Comparison of ENCODE assay signal across 15 cellular contexts in genomic region chr14:73802431-73803188, GRCh38. TPM values are rescaled to one million over a fixed set of nuclear protein-coding genes. Genes with fewer than 3 reads are reported as not detected.
DNase-seq lines count a peak whose midpoint lies in the region; ATAC-seq, FAIRE-seq and TF ChIP-seq lines count a peak whose summit lies in the region.
"Had no signal": no experiment of that assay in that cellular context is flagged by ENCODE, and none has a peak within 500 bp of the region (broad histone marks: within the 10 kb centered on the region; RNA-seq: fewer than 3 reads in every experiment).

No MANE protein-coding gene starts in this region.

- DNase-seq in A549 (ENCODE audit: low read depth in 1 of 2, low spot score in 1 of 2): peak in 1 of 2 experiments; percentile 49
- DNase-seq in LoVo (ENCODE audit: low spot score): peak; percentile 41
- DNase-seq in colonic mucosa: peak; percentile 76
- DNase-seq in mesenteric fat pad (ENCODE audit: low spot score): peak; percentile 82
- no peak for DNase-seq in mucosa of gallbladder (ENCODE audit: low spot score)
- no peak for DNase-seq in stimulated activated CD4-positive, alpha-beta T cell treated with anti-CD3 and anti-CD28 coated beads, Interleukin-2, amount 100 ng/mL, for 24 hours
- no peak for DNase-seq in KG1 (lab: John Stamatoyannopoulos, UW)
- DNase-seq in stimulated activated CD4-positive, alpha-beta T cell treated with anti-CD3 and anti-CD28 coated beads, Interleukin-4, amount 100 ng/mL, for 24 hours: no peak
- DNase-seq: activated CD8-positive, alpha-beta T cell treated with anti-CD3 and anti-CD28 coated beads, Interleukin-2, amount 10 ng/mL, durations not matched to agents 7 days and 5 days; activated naive CD8-positive, alpha-beta T cell treated with anti-CD3 and anti-CD28 coated beads for 36 hours; DND-41; MG63; NCI-H69; pancreas; trophoblast cell had no signal

- intact Hi-C loops in colonic mucosa (cut with DNase I): no loop called here

- H3K4me3 ChIP-seq in A549 (no peak overlapping the region), colonic mucosa (no peak overlapping the region)
- H3K4me3 ChIP-seq: MG63, pancreas had no signal

- CTCF ChIA-PET in A549 (lab: Yijun Ruan, JAX): interaction anchor here (0.8 to 3.0 kb wide), 2 partner anchors 11 to 24 kb away, joined by 3 to 12 read pairs; no protein-coding TSS in a partner anchor

- no peak for TF ChIP-seq CTCF in A549 (IDR thresholded peaks at IDR 0.05)
- no peak for TF ChIP-seq CTCF in colonic mucosa (IDR thresholded peaks at IDR 0.05)

- no peaks in the 10 kb centered on the region for H3K9me3 ChIP-seq in A549
- H3K9me3 ChIP-seq in colonic mucosa: no peaks in the 10 kb centered on the region
- H3K9me3 ChIP-seq: MG63, pancreas had no signal

- H3K4me1 ChIP-seq in A549: peaks cover under 1% of the 10 kb centered on the region; the same call in 1 of the 3 replicates
- H3K4me1 ChIP-seq in colonic mucosa: peaks cover under 1% of the 10 kb centered on the region
- H3K4me1 ChIP-seq: pancreas had no signal

- 74% methylated on average over 10 of the region's 10 CpGs for WGBS in A549 (ENCODE audit: missing lambda C conversion rate)

- FAIRE-seq in A549 (lab: Jason Lieb, UNC): no peak
- FAIRE-seq: pancreas had no signal

- POLR2A ChIA-PET in A549 (lab: Yijun Ruan, JAX): interaction anchor here (0.9 to 1.4 kb wide), 2 partner anchors 17 to 43 kb away, joined by 3 to 7 read pairs; no protein-coding TSS in a partner anchor

- no peak for TF ChIP-seq EP300 in A549 (IDR thresholded peaks at IDR 0.05)

- no peak for TF ChIP-seq RAD21 in A549 (conservative IDR thresholded peaks at IDR 0.05 in 1 of 2, IDR thresholded peaks at IDR 0.05 in 1 of 2)

- H3K27ac ChIP-seq in A549: peak overlapping the region in 1 of 2 experiments; percentile 34; a peak in 2 of 6 replicates
- H3K27ac ChIP-seq in colonic mucosa: peak overlapping the region; percentile 76
- H3K27ac ChIP-seq: pancreas had no signal

- H3K27me3 ChIP-seq in colonic mucosa: no peaks in the 10 kb centered on the region
- H3K27me3 ChIP-seq: MG63, pancreas had no signal

- peak; percentile 84 to 86 for ATAC-seq in A549
- ATAC-seq: activated CD8-positive, alpha-beta T cell treated with anti-CD3 and anti-CD28 coated beads, Interleukin-2, amount 10 ng/mL, durations not matched to agents 7 days and 5 days had no signal

- H3K4me2 ChIP-seq in A549: no peak overlapping the region

- peak overlapping the region in 1 of 2 donors; percentile 62 for H3K9ac ChIP-seq in colonic mucosa (ENCODE audit: low read depth in 2 of 2, low read length in 2 of 2)

- no peak for TF ChIP-seq POLR2A in A549 (IDR thresholded peaks at IDR 0.05; ENCODE audit: low read length)

- H3K36me3 ChIP-seq in colonic mucosa: no peaks in the 10 kb centered on the region
- H3K36me3 ChIP-seq: MG63, pancreas had no signal

TF ChIP-seq in A549, 52 proteins besides CTCF, POLR2A, EP300 and RAD21:
- TF ChIP-seq RNF2 (IDR thresholded peaks at IDR 0.05; ENCODE audit: borderline replicate concordance, low read depth): no peak
- TF ChIP-seq BHLHE40 (IDR thresholded peaks at IDR 0.05; ENCODE audit: low read depth, low read length): no peak
- no peak for TF ChIP-seq ESRRA (IDR thresholded peaks at IDR 0.05; ENCODE audit: borderline replicate concordance, low read length)
- no peak for TF ChIP-seq PHF8 (IDR thresholded peaks at IDR 0.05; ENCODE audit: borderline replicate concordance, low read depth)
- no peak for TF ChIP-seq ZC3H11A (IDR thresholded peaks at IDR 0.05)
- TF ChIP-seq BCL3 (IDR thresholded peaks at IDR 0.05): no peak
- TF ChIP-seq MAX (IDR thresholded peaks at IDR 0.05): no peak
- TF ChIP-seq SREBF2 (IDR thresholded peaks at IDR 0.05): no peak
- no peak for TF ChIP-seq TFCP2L1 (CRISPR knock-in tag; IDR thresholded peaks at IDR 0.05)
- TF ChIP-seq USF2 (IDR thresholded peaks at IDR 0.05): no peak
- no peak for TF ChIP-seq JUN (IDR thresholded peaks at IDR 0.05)
- TF ChIP-seq HOXB13 (CRISPR knock-in tag; IDR thresholded peaks at IDR 0.05; ENCODE audit: low read depth): no peak
- no peak for TF ChIP-seq FOSL2 (IDR thresholded peaks at IDR 0.05)
- no peak for TF ChIP-seq FOSL2 (CRISPR knock-in tag; IDR thresholded peaks at IDR 0.05)
- no peak for TF ChIP-seq HMGXB4 (CRISPR knock-in tag; IDR thresholded peaks at IDR 0.05; ENCODE audit: borderline replicate concordance)
- no peak for TF ChIP-seq CEBPB (IDR thresholded peaks at IDR 0.05)

RNA-seq across cellular contexts. Expression of gene PTGR2, which starts 49.0 kb away (rescaled TPM):
- 17.7 and 30.5 TPM in 2 replicates for polyA plus RNA-seq in A549 (2011; rRNA removed)
- 3.0 and 3.1 TPM in 2 replicates for polyA plus RNA-seq in A549 (2012; cell fraction: cytosol; rRNA removed)
- 1.5 and 3.2 TPM in 2 replicates for polyA plus RNA-seq in A549 (2012; cell fraction: nucleus; rRNA removed)
- 11.3 to 14.0 TPM (median 13.5 TPM) in 3 replicates for polyA plus RNA-seq in A549 (2017; fragmentation: RNase III; extraction: RNeasy Plus Mini Kit Qiagen cat#74134 plus additional on column Dnase treatment)
- polyA minus RNA-seq in A549 (2011; rRNA and poly(A)+ RNA removed): 4.0 and 5.2 TPM in 2 replicates
- total RNA-seq in colonic mucosa: 10 to 100 TPM in 1 of 2 donors, 1 to 10 TPM in 1; 8.8 to 20.9 TPM
- total RNA-seq in mesenteric fat pad: 7.3 TPM
- 13.4 TPM for total RNA-seq in mucosa of gallbladder

Comparison
In these comparisons a context has a peak if more than half of its experiments do, and no peak if none do; other contexts are left out.
1. DNase-seq: peak in LoVo (single experiment), colonic mucosa (single experiment) and mesenteric fat pad (single experiment); none in mucosa of gallbladder (single experiment), stimulated activated CD4-positive, alpha-beta T cell treated with anti-CD3 and anti-CD28 coated beads, Interleukin-2, amount 100 ng/mL, for 24 hours (0 of 2), KG1 (single experiment) and stimulated activated CD4-positive, alpha-beta T cell treated with anti-CD3 and anti-CD28 coated beads, Interleukin-4, amount 100 ng/mL, for 24 hours (single experiment).